Comparison of ENCODE assay signal across 19 cellular contexts in genomic region chr19:34225659-34226015, GRCh38. TPM values are rescaled to one million over a fixed set of nuclear protein-coding genes. Genes with fewer than 3 reads are reported as not detected.
DNase-seq lines count a peak whose midpoint lies in the region; ATAC-seq, FAIRE-seq and TF ChIP-seq lines count a peak whose summit lies in the region.
"Had no signal": no experiment of that assay in that cellular context is flagged by ENCODE, and none has a peak within 500 bp of the region (broad histone marks: within the 10 kb centered on the region; RNA-seq: fewer than 3 reads in every experiment).

No MANE protein-coding gene starts in this region.

- peak overlapping the region; percentile 14 for H3K27ac Mint-ChIP-seq in activated CD4-positive, alpha-beta T cell treated with anti-CD3 and anti-CD28 coated beads, Interleukin-2, amount 10 ng/mL, durations not matched to agents 24 days and 14 days
- H3K27ac Mint-ChIP-seq in natural killer cell treated with Interleukin-12 subunit alpha and Interleukin-12 subunit beta and Interleukin-15 and Interleukin-18, amount 100 ng/mL, for 72 hours, result peak overlapping the region; percentile 74 to 85
- H3K27ac Mint-ChIP-seq in osteocyte (ENCODE audit: unreplicated experiment), result no peak overlapping the region

- H3K27me3 ChIP-seq in Karpas-422 (ENCODE audit: low read length) (no peaks in the 10 kb centered on the region), GM12878 (replicated peaks in 1 of 2; ENCODE audit: control insufficient read depth in 2 of 2, insufficient read depth in 2 of 2, low read length in 1 of 2) (no peaks in the 10 kb centered on the region)
- H3K27me3 ChIP-seq: hepatocyte had no signal

- H3K9me3 ChIP-seq in Karpas-422 (ENCODE audit: low read length), result no peaks in the 10 kb centered on the region
- H3K9me3 ChIP-seq in GM12878 (replicated peaks; ENCODE audit: control insufficient read depth, insufficient read depth, low read length), result no peaks in the 10 kb centered on the region
- H3K9me3 ChIP-seq: Caco-2 had no signal

- no peaks in the 10 kb centered on the region for H3K9me2 ChIP-seq in Karpas-422 (replicated peaks; ENCODE audit: insufficient read depth, low read length)

- CTCF ChIA-PET in GM12878 (lab: Yijun Ruan, JAX), result interaction anchor here (0.7 to 1.5 kb wide), 4 partner anchors 15 to 89 kb away, joined by 3 to 5 read pairs (median 3); no protein-coding TSS in a partner anchor

- no peak for TF ChIP-seq EP300 in GM12878 (IDR thresholded peaks at IDR 0.05; ENCODE audit: borderline replicate concordance in 1 of 2, control insufficient read depth in 1 of 2, low read depth in 2 of 2, low read length in 2 of 2)

- SMC1A ChIA-PET in GM12878 (lab: Charles Lee; ENCODE audit: uncharacterized antibody, unreplicated experiment), result interaction anchor here (1.4 kb wide), 1 partner anchor 16 kb away, joined by 3 read pairs; no protein-coding TSS in a partner anchor

- in situ Hi-C loops in GM12878 (cut with MboI), result no loop called here

- H3K36me3 ChIP-seq in Karpas-422 (ENCODE audit: insufficient read depth, low read length), result peaks cover 84% of the 10 kb centered on the region
- peaks cover 13 to 48% of the 10 kb centered on the region in 2 experiments for H3K36me3 ChIP-seq in GM12878 (ENCODE audit: control insufficient read depth in 2 of 2, insufficient read depth in 2 of 2, low read length in 1 of 2)

- FAIRE-seq in GM12878 (lab: Jason Lieb, UNC), result no peak
- FAIRE-seq: A204.1, GM12892 had no signal

- no peak; the same call in 2 of the 3 replicates for ATAC-seq in GM12878
- ATAC-seq in natural killer cell treated with Interleukin-12 subunit alpha and Interleukin-12 subunit beta and Interleukin-15 and Interleukin-18, amount 100 ng/mL, for 72 hours, result no peak

- H2AFZ ChIP-seq in Karpas-422 (ENCODE audit: low read length) (no peak overlapping the region), GM12878 (ENCODE audit: control insufficient read depth, low read depth, low read length) (no peak overlapping the region)
- H2AFZ ChIP-seq: hepatocyte had no signal

- BruUV-seq in GM12878 (replicated peaks; lab: Mats Ljungman, UMichigan), result no TSS peak

- H3K4me1 Mint-ChIP-seq in activated CD4-positive, alpha-beta T cell treated with anti-CD3 and anti-CD28 coated beads, Interleukin-2, amount 10 ng/mL, durations not matched to agents 24 days and 14 days, result peaks cover 31% of the 10 kb centered on the region
- H3K4me1 Mint-ChIP-seq in natural killer cell treated with Interleukin-12 subunit alpha and Interleukin-12 subunit beta and Interleukin-15 and Interleukin-18, amount 100 ng/mL, for 72 hours (ENCODE audit: low read depth in 2 of 2), result peaks cover 33 to 56% of the 10 kb centered on the region in 2 donors
- H3K4me1 Mint-ChIP-seq in osteocyte (ENCODE audit: unreplicated experiment), result peaks cover 13% of the 10 kb centered on the region

- POLR2A ChIA-PET in GM12878 (lab: Charles Lee), result interaction anchor here (0.7 to 1.2 kb wide), 5 partner anchors 30 to 85 kb away, joined by 3 to 9 read pairs (median 3); no protein-coding TSS in a partner anchor

- no peaks in the 10 kb centered on the region for H3K9me3 Mint-ChIP-seq in activated CD4-positive, alpha-beta T cell treated with anti-CD3 and anti-CD28 coated beads, Interleukin-2, amount 10 ng/mL, durations not matched to agents 24 days and 14 days
- H3K9me3 Mint-ChIP-seq in natural killer cell treated with Interleukin-12 subunit alpha and Interleukin-12 subunit beta and Interleukin-15 and Interleukin-18, amount 100 ng/mL, for 72 hours, result no peaks in the 10 kb centered on the region
- H3K9me3 Mint-ChIP-seq in osteocyte (ENCODE audit: unreplicated experiment), result no peaks in the 10 kb centered on the region

- H4K20me1 ChIP-seq in Karpas-422 (ENCODE audit: insufficient read depth, low read depth, low read length) (peaks cover 2% of the 10 kb centered on the region; the same call in 1 of the 2 replicates), GM12878 (ENCODE audit: control insufficient read depth, insufficient read depth) (no peaks in the 10 kb centered on the region)

- H3K79me2 ChIP-seq in Karpas-422 (ENCODE audit: low read length), result peaks cover 43% of the 10 kb centered on the region
- H3K79me2 ChIP-seq in GM12878 (ENCODE audit: control insufficient read depth, insufficient read depth, low read length), result no peaks in the 10 kb centered on the region; the same call in none of the 2 replicates

- H3K4me3 Mint-ChIP-seq in activated CD4-positive, alpha-beta T cell treated with anti-CD3 and anti-CD28 coated beads, Interleukin-2, amount 10 ng/mL, durations not matched to agents 24 days and 14 days, result peak overlapping the region; percentile 12
- H3K4me3 Mint-ChIP-seq in natural killer cell treated with Interleukin-12 subunit alpha and Interleukin-12 subunit beta and Interleukin-15 and Interleukin-18, amount 100 ng/mL, for 72 hours, result peak overlapping the region; percentile 64
- no peak overlapping the region for H3K4me3 Mint-ChIP-seq in osteocyte (ENCODE audit: unreplicated experiment)

- RAD21 ChIA-PET in GM12878 (lab: Charles Lee; ENCODE audit: unreplicated experiment), result interaction anchor here (0.8 to 1.2 kb wide), 3 partner anchors 9 to 111 kb away, joined by 3 to 5 read pairs (median 4); no protein-coding TSS in a partner anchor

- H3K36me3 Mint-ChIP-seq in activated CD4-positive, alpha-beta T cell treated with anti-CD3 and anti-CD28 coated beads, Interleukin-2, amount 10 ng/mL, durations not matched to agents 24 days and 14 days (ENCODE audit: low read depth), result peaks cover 74% of the 10 kb centered on the region
- peaks cover 53% of the 10 kb centered on the region for H3K36me3 Mint-ChIP-seq in natural killer cell treated with Interleukin-12 subunit alpha and Interleukin-12 subunit beta and Interleukin-15 and Interleukin-18, amount 100 ng/mL, for 72 hours
- peaks cover 67% of the 10 kb centered on the region for H3K36me3 Mint-ChIP-seq in osteocyte (ENCODE audit: unreplicated experiment)

- DNase-seq in activated CD4-positive, alpha-beta T cell treated with anti-CD3 and anti-CD28 coated beads, Interleukin-2, amount 10 ng/mL, durations not matched to agents 24 days and 14 days, result no peak
- no peak for DNase-seq in activated CD4-positive, alpha-beta T cell treated with anti-CD3 and anti-CD28 coated beads, Interleukin-2, amount 50 U/mL, for 4 hours
- no peak for DNase-seq in Karpas-422
- DNase-seq in GM12878 (ENCODE audit: low read depth, low spot score), result no peak
- DNase-seq in natural killer cell treated with Interleukin-12 subunit alpha and Interleukin-12 subunit beta and Interleukin-15 and Interleukin-18, amount 100 ng/mL, for 72 hours (ENCODE audit: low spot score), result no peak
- DNase-seq in nucleus accumbens (lab: John Stamatoyannopoulos, UW), result no peak
- DNase-seq in COR-L47 (lab: John Stamatoyannopoulos, UW), result no peak
- no peak for DNase-seq in osteocyte (ENCODE audit: extremely low spot score, unreplicated experiment)
- DNase-seq: activated CD8-positive, alpha-beta memory T cell treated with anti-CD3 and anti-CD28 coated beads, Interleukin-2, amount 50 U/mL, for 4 hours; anterior cingulate cortex; Caco-2; cortex of kidney; NCI-H1694 treated with DMSO at 0.1 percent for 48 hours; NCI-H510A had no signal

- H3K27me3 Mint-ChIP-seq in activated CD4-positive, alpha-beta T cell treated with anti-CD3 and anti-CD28 coated beads, Interleukin-2, amount 10 ng/mL, durations not matched to agents 24 days and 14 days, result no peaks in the 10 kb centered on the region
- no peaks in the 10 kb centered on the region for H3K27me3 Mint-ChIP-seq in natural killer cell treated with Interleukin-12 subunit alpha and Interleukin-12 subunit beta and Interleukin-15 and Interleukin-18, amount 100 ng/mL, for 72 hours
- H3K27me3 Mint-ChIP-seq in osteocyte (ENCODE audit: unreplicated experiment), result no peaks in the 10 kb centered on the region

- H3K4me3 ChIP-seq in Karpas-422 (ENCODE audit: low read length) (no peak overlapping the region), GM12878 (no peak overlapping the region)
- H3K4me3 ChIP-seq: hepatocyte, prostate gland had no signal

- TF ChIP-seq POLR2A in GM12878 (IDR thresholded peaks at IDR 0.05; ENCODE audit: low read depth, low read length), result no peak

- H3K4me2 ChIP-seq in Karpas-422 (ENCODE audit: low read depth, low read length, poor library complexity, severe bottlenecking) (no peak overlapping the region), GM12878 (ENCODE audit: control insufficient read depth, insufficient read depth) (no peak overlapping the region)
- H3K4me2 ChIP-seq: hepatocyte had no signal

- H3K9ac ChIP-seq in Karpas-422 (ENCODE audit: low read length), result no peak overlapping the region
- no peak overlapping the region for H3K9ac ChIP-seq in GM12878 (ENCODE audit: control insufficient read depth, insufficient read depth, low read length)

- peak overlapping the region; percentile 17; the same call in 1 of the 2 replicates for H3K27ac ChIP-seq in Karpas-422 (ENCODE audit: low read length)
- H3K27ac ChIP-seq in GM12878 (ENCODE audit: control insufficient read depth, insufficient read depth), result peak overlapping the region; percentile 47
- H3K27ac ChIP-seq: hepatocyte, HL-60, prostate gland had no signal

- intact Hi-C loops in activated CD4-positive, alpha-beta T cell treated with anti-CD3 and anti-CD28 coated beads, Interleukin-2, amount 10 ng/mL, durations not matched to agents 24 days and 14 days (cut with micrococcal nuclease), result loop anchor here (5.0 kb wide), 1 partner anchor 127 kb away; no protein-coding TSS in a partner anchor
- intact Hi-C loops in GM12878 (cut with micrococcal nuclease; ENCODE audit: unreplicated experiment), result loop anchor here (10.0 kb wide), 1 partner anchor 101 kb away; no protein-coding TSS in a partner anchor

- TF ChIP-seq CTCF in GM12878 (IDR thresholded peaks at IDR 0.05 in 2 of 3, conservative IDR thresholded peaks at IDR 0.05 in 1 of 3; ENCODE audit: control insufficient read depth in 2 of 3, extremely low read depth in 1 of 3, insufficient read depth in 1 of 3, low read depth in 3 of 3, low read length in 3 of 3) (no peak), osteocyte (IDR thresholded peaks at IDR 0.05) (no peak)

- no peak for TF ChIP-seq RAD21 in GM12878 (IDR thresholded peaks at IDR 0.05; ENCODE audit: insufficient read depth, low read depth, low read length)

- H3K4me1 ChIP-seq in Karpas-422 (ENCODE audit: low read length) (no peaks in the 10 kb centered on the region), GM12878 (ENCODE audit: control insufficient read depth, insufficient read depth, low read length) (peaks cover 18% of the 10 kb centered on the region)
- H3K4me1 ChIP-seq: Caco-2, prostate gland had no signal

RNA-seq across cellular contexts. Expression of gene GARRE1, which starts 28.7 kb away (rescaled TPM):
- 9.8 and 12.0 TPM in 2 replicates for total RNA-seq in activated CD4-positive, alpha-beta T cell treated with anti-CD3 and anti-CD28 coated beads, Interleukin-2, amount 10 ng/mL, durations not matched to agents 24 days and 14 days
- 22.1 and 22.8 TPM in 2 replicates for total RNA-seq in Karpas-422 (2014; rRNA removed; shearing (Covaris generic); ENCODE audit: low replicate concordance)
- total RNA-seq in GM12878 (2013; cell fraction: nucleolus; rRNA removed), result 28.7 and 30.3 TPM in 2 replicates
- total RNA-seq in GM12878 (2014; rRNA removed), result 5.8 and 7.3 TPM in 2 replicates
- total RNA-seq in GM12878 (2014; rRNA removed; fragmentation: Illumina TruSeq; extraction: Trizol), result 4.9 and 5.2 TPM in 2 replicates
- total RNA-seq in GM12878 (2021), result 6.0 and 9.4 TPM in 2 replicates
- polyA plus RNA-seq in GM12878 (2011; ENCODE audit: low read depth), result 3.3 TPM
- 6.8 and 8.4 TPM in 2 replicates for polyA plus RNA-seq in GM12878 (2011; rRNA removed)
- 5.6 and 7.4 TPM in 2 replicates for polyA plus RNA-seq in GM12878 (2011; cell fraction: cytosol; rRNA removed)
- polyA plus RNA-seq in GM12878 (2011; cell fraction: nucleus; rRNA removed), result 10.1 and 10.5 TPM in 2 replicates
- polyA plus RNA-seq in GM12878 (2012), result 5.5 and 6.8 TPM in 2 replicates
- 4.9 and 5.0 TPM in 2 replicates for polyA plus RNA-seq in GM12878 (2014; fragmentation: Illumina TruSeq; extraction: Trizol)
- 1 to 10 TPM; 1.1 to 2.5 TPM for polyA plus RNA-seq in GM12878 (2014; fragmentation: Nextera tagmentation; extraction: Ambion mirVana)
- polyA plus RNA-seq in GM12878 (2014; rRNA removed), result 6.0 and 6.6 TPM in 2 replicates
- polyA plus RNA-seq in GM12878 (2016; fragmentation: Nextera tagmentation; extraction: Ambion mirVana), result 1 to 10 TPM; 5.0 to 5.1 TPM
- 6.2 and 7.8 TPM in 2 replicates for polyA minus RNA-seq in GM12878 (2011; rRNA and poly(A)+ RNA removed)
- polyA minus RNA-seq in GM12878 (2011; cell fraction: cytosol; rRNA and poly(A)+ RNA removed), result 2.1 and 3.8 TPM in 2 replicates
- polyA minus RNA-seq in GM12878 (2011; cell fraction: nucleus; rRNA and poly(A)+ RNA removed), result 4.4 and 5.6 TPM in 2 replicates
- 10 to 100 TPM in 1 of 2 donors, 1 to 10 TPM in 1; 9.6 to 13.3 TPM for total RNA-seq in natural killer cell treated with Interleukin-12 subunit alpha and Interleukin-12 subunit beta and Interleukin-15 and Interleukin-18, amount 100 ng/mL, for 72 hours
- 29.5 and 33.5 TPM in 2 replicates for total RNA-seq in osteocyte

RNA-seq across cellular contexts. Expression of gene LSM14A, which starts 53.3 kb away (rescaled TPM):
- 105 and 117 TPM in 2 replicates for total RNA-seq in activated CD4-positive, alpha-beta T cell treated with anti-CD3 and anti-CD28 coated beads, Interleukin-2, amount 10 ng/mL, durations not matched to agents 24 days and 14 days
- 171 and 205 TPM in 2 replicates for total RNA-seq in Karpas-422 (2014; rRNA removed; shearing (Covaris generic); ENCODE audit: low replicate concordance)
- 121 and 123 TPM in 2 replicates for total RNA-seq in GM12878 (2013; cell fraction: nucleolus; rRNA removed)
- 59.9 and 78.5 TPM in 2 replicates for total RNA-seq in GM12878 (2014; rRNA removed)
- total RNA-seq in GM12878 (2014; rRNA removed; fragmentation: Illumina TruSeq; extraction: Trizol), result 86.0 and 94.1 TPM in 2 replicates
- total RNA-seq in GM12878 (2021), result 78.2 and 89.5 TPM in 2 replicates
- polyA plus RNA-seq in GM12878 (2011; ENCODE audit: low read depth), result 48.0 TPM
- polyA plus RNA-seq in GM12878 (2011; rRNA removed), result 131 and 153 TPM in 2 replicates
- 126 and 140 TPM in 2 replicates for polyA plus RNA-seq in GM12878 (2011; cell fraction: cytosol; rRNA removed)
- 58.4 and 80.7 TPM in 2 replicates for polyA plus RNA-seq in GM12878 (2011; cell fraction: nucleus; rRNA removed)
- polyA plus RNA-seq in GM12878 (2012), result 92.8 and 111 TPM in 2 replicates
- 85.8 and 106 TPM in 2 replicates for polyA plus RNA-seq in GM12878 (2014; fragmentation: Illumina TruSeq; extraction: Trizol)
- polyA plus RNA-seq in GM12878 (2014; fragmentation: Nextera tagmentation; extraction: Ambion mirVana), result 10 to 100 TPM; 21.9 to 31.1 TPM
- polyA plus RNA-seq in GM12878 (2014; rRNA removed), result 193 and 198 TPM in 2 replicates
- 10 to 100 TPM; 93.0 to 100.0 TPM for polyA plus RNA-seq in GM12878 (2016; fragmentation: Nextera tagmentation; extraction: Ambion mirVana)
- 151 and 214 TPM in 2 replicates for polyA minus RNA-seq in GM12878 (2011; rRNA and poly(A)+ RNA removed)
- polyA minus RNA-seq in GM12878 (2011; cell fraction: cytosol; rRNA and poly(A)+ RNA removed), result 48.6 and 58.8 TPM in 2 replicates
- 81.7 and 156 TPM in 2 replicates for polyA minus RNA-seq in GM12878 (2011; cell fraction: nucleus; rRNA and poly(A)+ RNA removed)
- total RNA-seq in natural killer cell treated with Interleukin-12 subunit alpha and Interleukin-12 subunit beta and Interleukin-15 and Interleukin-18, amount 100 ng/mL, for 72 hours, result 100 to 1,000 TPM; 119 to 135 TPM
- total RNA-seq in osteocyte, result 97.8 and 111 TPM in 2 replicates
